8 cellular contexts compared by ENCODE assay signal in genomic region chr9:97696025-97696822, GRCh38. TPM values are rescaled to one million over a fixed set of nuclear protein-coding genes. Genes with fewer than 3 reads are reported as not detected.
DNase-seq lines count a peak whose midpoint lies in the region; ATAC-seq and TF ChIP-seq lines count a peak whose summit lies in the region.

No MANE protein-coding gene starts in this region.

- in situ Hi-C loops in gastrocnemius medialis (cut with MboI; ENCODE audit: low sequenced_read_pairs in 4 of 4), result loop anchor here in 1 of 4 donors (25.0 kb wide), 1 partner anchor 316 kb away; no protein-coding TSS in a partner anchor

- H3K9me3 ChIP-seq in DOHH2 (ENCODE audit: control insufficient read depth, insufficient read depth, low read length) (no peaks in the 10 kb centered on the region), gastroesophageal sphincter (no peaks in the 10 kb centered on the region), gastrocnemius medialis (no peaks in the 10 kb centered on the region)

- peak overlapping the region; percentile 77 for H3K4me2 ChIP-seq in DOHH2 (ENCODE audit: low read length)

- H3K4me1 ChIP-seq in DOHH2 (ENCODE audit: control insufficient read depth, low read length) (peaks cover 54% of the 10 kb centered on the region), gastroesophageal sphincter (peaks cover 3 to 50% (median 16%) of the 10 kb centered on the region in 3 donors), gastrocnemius medialis (peaks cover 21 to 38% of the 10 kb centered on the region in 2 donors)

- H3K4me3 ChIP-seq in DOHH2 (ENCODE audit: low read length), result peak overlapping the region; percentile 80
- peak overlapping the region; percentile 83 to 94 for H3K4me3 ChIP-seq in gastroesophageal sphincter
- H3K4me3 ChIP-seq in gastrocnemius medialis, result peak overlapping the region; percentile 81 to 100 (median 92)

- peaks cover 36% of the 10 kb centered on the region for H3K79me2 ChIP-seq in DOHH2 (ENCODE audit: control insufficient read depth, low read length)

- intact Hi-C loops in gastrocnemius medialis (cut with DNase I; ENCODE audit: low total_unique reads), result loop anchor here (2.0 to 10.0 kb wide), 5 partner anchors 63 to 561 kb away; partner anchors contain the start of genes NCBP1, TBC1D2, TRMO and TSTD2

- WGBS in gastroesophageal sphincter (ENCODE audit: low coverage in 1 of 2), 2 donors, result 5 to 12% methylated on average over 8 to 10 of the region's 11 CpGs

- H3K27me3 ChIP-seq in DOHH2 (ENCODE audit: control insufficient read depth, low read length) (no peaks in the 10 kb centered on the region), gastroesophageal sphincter (no peaks in the 10 kb centered on the region), gastrocnemius medialis (no peaks in the 10 kb centered on the region)

- TF ChIP-seq CTCF in DOHH2 (IDR thresholded peaks at IDR 0.05; ENCODE audit: low read depth, low read length, poor library complexity, severe bottlenecking) (no peak), VCaP (conservative IDR thresholded peaks at IDR 0.05) (no peak), gastroesophageal sphincter (IDR thresholded peaks at IDR 0.05) (no peak), gastrocnemius medialis (IDR thresholded peaks at IDR 0.05 in 4 of 5, conservative IDR thresholded peaks at IDR 0.05 in 1 of 5) (no peak)

- no peaks in the 10 kb centered on the region for H3K9me2 ChIP-seq in DOHH2 (replicated peaks; ENCODE audit: control insufficient read depth, low read length)

- H4K20me1 ChIP-seq in DOHH2 (ENCODE audit: control insufficient read depth, insufficient read depth, low read depth, low read length), result no peaks in the 10 kb centered on the region

- H3F3A ChIP-seq in DOHH2 (ENCODE audit: control insufficient read depth, insufficient read depth), result no peaks in the 10 kb centered on the region

- peak overlapping the region; percentile 39 for H3K27ac ChIP-seq in DOHH2 (ENCODE audit: low read depth, low read length)
- H3K27ac ChIP-seq in VCaP, result peak overlapping the region; percentile 90
- peak overlapping the region; percentile 77 to 96 (median 92) for H3K27ac ChIP-seq in gastroesophageal sphincter
- peak overlapping the region; percentile 93 to 98 (median 94) for H3K27ac ChIP-seq in gastrocnemius medialis

- DNase-seq in gastrocnemius medialis (no peak), T-helper 9 cell (no peak), C1 segment of cervical spinal cord (lab: John Stamatoyannopoulos, UW) (no peak)
- DNase-seq in activated CD4-positive, alpha-beta T cell treated with anti-CD3 and anti-CD28 coated beads for 48 hours, result no peak

- TF ChIP-seq POLR2A in gastroesophageal sphincter (IDR thresholded peaks at IDR 0.05) (no peak), gastrocnemius medialis (IDR thresholded peaks at IDR 0.05) (no peak)

- TF ChIP-seq EP300 in gastroesophageal sphincter (IDR thresholded peaks at IDR 0.05), result no peak

- H3K36me3 ChIP-seq in DOHH2 (ENCODE audit: control insufficient read depth, low read length), result peaks cover 19% of the 10 kb centered on the region
- peaks cover 0 to 16% of the 10 kb centered on the region in 2 donors for H3K36me3 ChIP-seq in gastroesophageal sphincter
- H3K36me3 ChIP-seq in gastrocnemius medialis, result peaks cover 0 to 13% of the 10 kb centered on the region in 2 donors

- ATAC-seq in HG02623 (IDR thresholded peaks at IDR 0.05; ENCODE audit: unreplicated experiment), result peak; percentile 1
- ATAC-seq in gastroesophageal sphincter, result no peak
- peak in 1 of 2 donors; percentile 26 for ATAC-seq in gastrocnemius medialis

RNA-seq across cellular contexts. Expression of gene XPA, which starts 0.9 kb away (rescaled TPM):
- 10 to 100 TPM; 24.2 to 27.6 (median 25.8) TPM for total RNA-seq in gastroesophageal sphincter
- 10 to 100 TPM in 2 of 4 donors, 1 to 10 TPM in 2; 4.8 to 14.8 (median 9.7) TPM for total RNA-seq in gastrocnemius medialis

Comparison
In these comparisons a context has a peak if more than half of its experiments do, and no peak if none do; other contexts are left out.
1. H3K27ac ChIP-seq: peak in every context shown above with its lines; median percentile 94 in gastrocnemius medialis; 92 in gastroesophageal sphincter; 90 in VCaP; 39 in DOHH2.